8 cellular contexts compared by ENCODE assay signal in genomic region chr3:66115858-66116654, GRCh38.
DNase-seq lines count a peak whose midpoint lies in the region; ATAC-seq and TF ChIP-seq lines count a peak whose summit lies in the region.

No MANE protein-coding gene starts in this region.

- CTCF ChIA-PET in Calu3 (lab: Charles Lee), result interaction anchor here (0.6 to 1.0 kb wide), 3 partner anchors 18 to 70 kb away, joined by 3 read pairs; no protein-coding TSS in a partner anchor

- H3K36me3 Mint-ChIP-seq in Calu3 (ENCODE audit: insufficient read depth, unreplicated experiment) (no peaks in the 10 kb centered on the region), osteocyte (ENCODE audit: unreplicated experiment) (no peaks in the 10 kb centered on the region)

- DNase-seq in Calu3, result peak; percentile 79
- peak; percentile 35 to 80 for DNase-seq in SW 1271 (lab: John Stamatoyannopoulos, UW)
- peak; percentile 28 for DNase-seq in foreskin melanocyte
- DNase-seq in osteocyte (ENCODE audit: extremely low spot score, unreplicated experiment), result no peak
- DNase-seq in GM13977 (ENCODE audit: low spot score), result no peak
- DNase-seq in stimulated activated CD4-positive, alpha-beta T cell treated with anti-CD3 and anti-CD28 coated beads, Interleukin-12 subunit alpha, Interleukin-12 subunit beta, amount 100 ng/mL, for 4 hours, result no peak

- BruUV-seq in Calu3 (replicated peaks; lab: Mats Ljungman, UMichigan), result no TSS peak

- no peak for ATAC-seq in GM18520 (IDR thresholded peaks at IDR 0.05; ENCODE audit: unreplicated experiment)
- no peak for ATAC-seq in HG03196 (IDR thresholded peaks at IDR 0.05; ENCODE audit: unreplicated experiment)

- intact Hi-C loops in Calu3 (cut with micrococcal nuclease; ENCODE audit: unreplicated experiment), result loop anchor here (5.0 kb wide), 1 partner anchor 79 kb away; the partner anchor contains the start of gene MAGI1

- H3K4me1 Mint-ChIP-seq in Calu3 (ENCODE audit: low read depth, unreplicated experiment), result peaks cover 27% of the 10 kb centered on the region
- H3K4me1 Mint-ChIP-seq in osteocyte (ENCODE audit: unreplicated experiment), result peaks cover 15% of the 10 kb centered on the region

- TF ChIP-seq CTCF in Calu3 (IDR thresholded peaks at IDR 0.05; ENCODE audit: unreplicated experiment), result no peak
- TF ChIP-seq CTCF in osteocyte (IDR thresholded peaks at IDR 0.05), result no peak
- TF ChIP-seq CTCF in GM13977 (IDR thresholded peaks at IDR 0.05; ENCODE audit: extremely low read depth, insufficient read depth, missing control alignments), result no peak

- H3K4me3 Mint-ChIP-seq in Calu3 (ENCODE audit: low read depth, unreplicated experiment), result no peak overlapping the region
- no peak overlapping the region for H3K4me3 Mint-ChIP-seq in osteocyte (ENCODE audit: unreplicated experiment)

- H3K9me3 Mint-ChIP-seq in Calu3 (ENCODE audit: low read depth, unreplicated experiment) (no peaks in the 10 kb centered on the region), osteocyte (ENCODE audit: unreplicated experiment) (no peaks in the 10 kb centered on the region)

- H3K27ac Mint-ChIP-seq in Calu3 (ENCODE audit: unreplicated experiment) (peak overlapping the region; percentile 88), osteocyte (ENCODE audit: unreplicated experiment) (peak overlapping the region; percentile 54)

- H3K27me3 Mint-ChIP-seq in Calu3 (ENCODE audit: unreplicated experiment) (no peaks in the 10 kb centered on the region), osteocyte (ENCODE audit: unreplicated experiment) (no peaks in the 10 kb centered on the region)

- in situ Hi-C loops in GM13977 (cut with MboI; ENCODE audit: low pct_unique_long_range_greater_than_20kb, low sequenced_read_pairs, unreplicated experiment), result no loop called here

Comparison
In these comparisons a context has a peak if more than half of its experiments do, and no peak if none do; other contexts are left out.
1. DNase-seq: peak in Calu3 (single experiment), SW 1271 (2 of 2) and foreskin melanocyte (single experiment); none in osteocyte (single experiment), GM13977 (single experiment) and stimulated activated CD4-positive, alpha-beta T cell treated with anti-CD3 and anti-CD28 coated beads, Interleukin-12 subunit alpha, Interleukin-12 subunit beta, amount 100 ng/mL, for 4 hours (single experiment).